27 cellular contexts compared by ENCODE assay signal in the genomic region with DNA sequence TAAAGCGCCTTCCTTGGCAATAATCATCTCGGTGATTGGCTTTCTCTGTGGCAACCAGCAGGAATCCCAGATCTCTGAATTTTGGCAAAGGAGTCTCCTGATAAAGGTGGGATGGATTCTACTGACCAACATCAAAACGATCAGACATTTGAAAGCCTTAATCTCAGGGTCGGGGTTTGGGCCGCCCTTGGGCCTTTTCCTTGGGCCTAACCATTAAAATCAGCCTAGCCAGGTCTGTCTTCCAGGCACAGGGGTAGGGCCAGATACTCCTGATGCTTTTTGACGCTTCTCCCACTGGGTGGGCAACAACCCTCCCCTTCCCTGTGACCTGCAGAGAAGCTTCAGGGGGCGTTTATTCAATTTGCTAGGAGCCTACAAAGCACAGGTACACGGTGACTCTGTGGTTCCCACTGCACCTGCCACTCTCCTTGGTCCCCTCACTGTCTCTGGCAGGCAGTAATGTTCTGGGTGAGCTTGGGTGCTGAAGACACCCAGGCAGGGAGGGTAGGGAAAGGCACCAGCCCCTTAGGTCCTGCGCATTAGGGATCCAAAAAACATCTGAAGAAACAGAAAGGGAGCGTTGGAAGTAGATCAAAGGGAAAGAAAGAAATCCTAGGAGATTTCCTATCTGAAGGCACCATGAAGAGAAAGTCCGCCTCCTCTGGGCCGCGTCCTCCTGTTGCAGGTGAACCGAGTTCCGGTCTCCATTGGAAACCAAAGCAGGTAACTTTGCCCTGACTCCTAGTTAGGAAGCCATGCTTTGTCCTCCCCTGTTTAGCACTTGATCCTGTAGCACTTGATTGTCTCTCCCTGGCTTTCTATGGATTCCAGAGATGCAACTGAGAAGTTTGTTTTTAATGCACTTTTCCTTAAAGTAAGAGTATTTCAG. TPM values are rescaled to one million over a fixed set of nuclear protein-coding genes. Genes with fewer than 3 reads are reported as not detected.
DNase-seq lines count a peak whose midpoint lies in the region; FAIRE-seq and TF ChIP-seq lines count a peak whose summit lies in the region.
"Had no signal": no experiment of that assay in that cellular context is flagged by ENCODE, and none has a peak within 500 bp of the region (broad histone marks: within the 10 kb centered on the region; RNA-seq: fewer than 3 reads in every experiment).

No MANE protein-coding gene starts in this region.

- H3K4me3 Mint-ChIP-seq in CD4-positive, alpha-beta memory T cell = no peak overlapping the region
- no peak overlapping the region for H3K4me3 Mint-ChIP-seq in progenitor cell of endocrine pancreas (ENCODE audit: low read depth)
- H3K4me3 Mint-ChIP-seq: activated CD8-positive, alpha-beta memory T cell treated with anti-CD3 and anti-CD28 coated beads, Interleukin-2, amount 10 ng/mL, durations not matched to agents 7 days and 5 days; CD14-positive monocyte had no signal

- peaks cover 6 to 34% (median 22%) of the 10 kb centered on the region in 4 donors for H3K4me1 Mint-ChIP-seq in CD4-positive, alpha-beta memory T cell
- H3K4me1 Mint-ChIP-seq in progenitor cell of endocrine pancreas (ENCODE audit: low read depth) = peaks cover 6% of the 10 kb centered on the region

- H3K4me2 ChIP-seq in Loucy (ENCODE audit: low read depth, low read length, poor library complexity, severe bottlenecking) (no peak overlapping the region), mesendoderm (ENCODE audit: low read length) (no peak overlapping the region)

- no peak overlapping the region for H3K18ac ChIP-seq in mesendoderm (ENCODE audit: low read length)

- H3K79me2 ChIP-seq in Loucy (ENCODE audit: insufficient read depth, low read length) (no peaks in the 10 kb centered on the region), mesendoderm (ENCODE audit: control insufficient read depth, insufficient read depth, low read length) (no peaks in the 10 kb centered on the region)

- intact Hi-C loops in CD4-positive, alpha-beta memory T cell (cut with micrococcal nuclease) = loop anchor here (5.0 to 10.0 kb wide), 2 partner anchors 541 to 1073 kb away; partner anchors contain the start of gene SZRD1
- intact Hi-C loops in kidney (cut with DNase I) (no loop called here), spleen (cut with DNase I; ENCODE audit: low total_unique reads) (no loop called here)

- peak overlapping the region; percentile 92 for H3K9ac ChIP-seq in Loucy (ENCODE audit: low read depth, low read length, poor library complexity, severe bottlenecking)
- no peak overlapping the region for H3K9ac ChIP-seq in kidney (ENCODE audit: low read length in 2 of 2)
- no peak overlapping the region for H3K9ac ChIP-seq in mesendoderm (ENCODE audit: low read length)

- POLR2A ChIA-PET in CD4-positive, alpha-beta memory T cell (lab: Charles Lee; ENCODE audit: partially characterized antibody) = interaction anchor here (0.7 kb wide), 1 partner anchor 19 kb away, joined by 3 read pairs; no protein-coding TSS in a partner anchor

- peaks cover 34% of the 10 kb centered on the region for H3K4me1 ChIP-seq in CD4-positive, alpha-beta memory T cell (ENCODE audit: insufficient read depth, low read length)
- H3K4me1 ChIP-seq in Loucy (ENCODE audit: insufficient read depth, low read length, poor library complexity, severe bottlenecking) (peaks cover 36% of the 10 kb centered on the region), kidney (ENCODE audit: control insufficient read depth in 1 of 2, insufficient read depth in 1 of 2, low read depth in 1 of 2, low read length in 2 of 2) (peaks cover 21 to 34% of the 10 kb centered on the region in 2 donors), spleen (peaks cover 10 to 36% (median 21%) of the 10 kb centered on the region in 6 donors), mesendoderm (ENCODE audit: control insufficient read depth, low read depth, low read length) (no peaks in the 10 kb centered on the region)

- no peak overlapping the region for H3K27ac ChIP-seq in CD4-positive, alpha-beta memory T cell (ENCODE audit: low read depth, low read length)
- no peak overlapping the region for H3K27ac ChIP-seq in kidney (ENCODE audit: low read depth in 2 of 2, low read length in 2 of 2)
- H3K27ac ChIP-seq in spleen = no peak overlapping the region
- H3K27ac ChIP-seq in mesendoderm (ENCODE audit: low read depth, low read length) = no peak overlapping the region
- H3K27ac ChIP-seq: Peyer's patch, psoas muscle, transverse colon had no signal

- H3K4me3 ChIP-seq in CD4-positive, alpha-beta memory T cell (ENCODE audit: low read length in 2 of 2) = no peak overlapping the region
- H3K4me3 ChIP-seq in Loucy (ENCODE audit: low read length, poor library complexity, severe bottlenecking) (no peak overlapping the region), kidney (ENCODE audit: low read length in 2 of 2) (no peak overlapping the region), spleen (no peak overlapping the region), mesendoderm (ENCODE audit: low read length) (no peak overlapping the region)
- H3K4me3 ChIP-seq: Peyer's patch, psoas muscle, transverse colon had no signal

- H3K23ac ChIP-seq in mesendoderm (ENCODE audit: low read length) = no peak overlapping the region

- no peak overlapping the region for H2BK15ac ChIP-seq in mesendoderm (replicated peaks; ENCODE audit: low read depth)

- FAIRE-seq in kidney (lab: Jason Lieb, UNC) = no peak
- FAIRE-seq: bronchial epithelial cell had no signal

- H2BK120ac ChIP-seq in mesendoderm (ENCODE audit: low read depth, low read length) = no peak overlapping the region

- H3K79me1 ChIP-seq in mesendoderm (ENCODE audit: low read length) = no peaks in the 10 kb centered on the region

- H3K4ac ChIP-seq in mesendoderm (ENCODE audit: low read depth, low read length) = no peak overlapping the region

- no peaks in the 10 kb centered on the region for H4K20me1 ChIP-seq in Loucy (ENCODE audit: insufficient read depth, low read length, poor library complexity, severe bottlenecking)

- peak overlapping the region in 4 of 7 donors; percentile 36 to 80 (median 69) for H3K27ac Mint-ChIP-seq in CD4-positive, alpha-beta memory T cell
- H3K27ac Mint-ChIP-seq in progenitor cell of endocrine pancreas = no peak overlapping the region
- H3K27ac Mint-ChIP-seq: activated CD8-positive, alpha-beta memory T cell treated with anti-CD3 and anti-CD28 coated beads, Interleukin-2, amount 10 ng/mL, durations not matched to agents 7 days and 5 days had no signal

- no peak for DNase-seq in CD4-positive, alpha-beta memory T cell
- peak; percentile 48 for DNase-seq in kidney
- DNase-seq in spleen = peak; percentile 54
- DNase-seq in UCSD-AML1 (lab: John Stamatoyannopoulos, UW; ENCODE audit: unreplicated experiment) = no peak
- DNase-seq in progenitor cell of endocrine pancreas (ENCODE audit: low spot score, unreplicated experiment) = no peak
- no peak for DNase-seq in mesendoderm
- DNase-seq: activated CD4-positive, alpha-beta T cell treated with anti-CD3 and anti-CD28 coated beads, Interleukin-2, amount 50 U/mL, for 4 hours; activated CD8-positive, alpha-beta memory T cell treated with anti-CD3 and anti-CD28 coated beads, Interleukin-2, amount 10 ng/mL, durations not matched to agents 7 days and 5 days; activated naive CD4-positive, alpha-beta T cell treated with anti-CD3 and anti-CD28 coated beads, Interleukin-2, amount 50 U/mL, for 16 hours; activated T-cell treated with anti-CD3 and anti-CD28 coated beads, Interleukin-2, amount 50 U/mL, for 48 hours; aorta; hypothalamus; NCI-H1048; NCI-H1694; NCI-H446; NCI-H748 treated with DMSO at 0.1 percent for 48 hours; Peyer's patch; psoas muscle; SHP77; stimulated activated CD4-positive, alpha-beta T cell treated with anti-CD3 and anti-CD28 coated beads, Interleukin-12 subunit alpha, Interleukin-12 subunit beta, amount 100 ng/mL, for 4 hours; stimulated activated CD4-positive, alpha-beta T cell treated with anti-CD3 and anti-CD28 coated beads, Interleukin-4, amount 100 ng/mL, for 1 hour; T1000; transverse colon had no signal

- no peak overlapping the region for H4K5ac ChIP-seq in mesendoderm (ENCODE audit: low read length)

- TF ChIP-seq CTCF in Loucy (conservative IDR thresholded peaks at IDR 0.05; ENCODE audit: low read length) (no peak), kidney (IDR thresholded peaks at IDR 0.05; ENCODE audit: borderline replicate concordance, extremely low read depth, insufficient read depth) (no peak), spleen (IDR thresholded peaks at IDR 0.05 in 8 of 11, conservative IDR thresholded peaks at IDR 0.05 in 3 of 11) (no peak), progenitor cell of endocrine pancreas (IDR thresholded peaks at IDR 0.05; ENCODE audit: unreplicated experiment) (no peak)

- H3K9me3 ChIP-seq in CD4-positive, alpha-beta memory T cell (ENCODE audit: control insufficient read depth in 1 of 2, low read length in 2 of 2) = no peaks in the 10 kb centered on the region
- no peaks in the 10 kb centered on the region for H3K9me3 ChIP-seq in Loucy (ENCODE audit: insufficient read depth, low read depth, low read length)
- H3K9me3 ChIP-seq in kidney (ENCODE audit: control insufficient read depth in 1 of 2, low read length in 2 of 2) = peaks cover 0 to 8% of the 10 kb centered on the region in 2 donors
- H3K9me3 ChIP-seq in spleen = peaks cover 0 to 22% (median 13%) of the 10 kb centered on the region in 8 donors
- H3K9me3 ChIP-seq: psoas muscle had no signal

- H3K9me3 Mint-ChIP-seq in CD4-positive, alpha-beta memory T cell = peaks cover 0 to 6% (median 2%) of the 10 kb centered on the region in 8 donors
- H3K9me3 Mint-ChIP-seq in progenitor cell of endocrine pancreas (ENCODE audit: low read depth) = no peaks in the 10 kb centered on the region

- H3K27me3 ChIP-seq in CD4-positive, alpha-beta memory T cell (ENCODE audit: insufficient read depth, low read length) = no peaks in the 10 kb centered on the region
- H3K27me3 ChIP-seq in Loucy (ENCODE audit: insufficient read depth, low read length, poor library complexity, severe bottlenecking) = no peaks in the 10 kb centered on the region
- H3K27me3 ChIP-seq in spleen (replicated peaks in 1 of 7) = no peaks in the 10 kb centered on the region
- no peaks in the 10 kb centered on the region for H3K27me3 ChIP-seq in mesendoderm (ENCODE audit: insufficient read depth, low read length, poor library complexity)
- H3K27me3 ChIP-seq: Peyer's patch, transverse colon had no signal

- H3K56ac ChIP-seq in mesendoderm (ENCODE audit: low read length) = no peak overlapping the region

- H3K27me3 Mint-ChIP-seq in CD4-positive, alpha-beta memory T cell = no peaks in the 10 kb centered on the region
- no peaks in the 10 kb centered on the region for H3K27me3 Mint-ChIP-seq in progenitor cell of endocrine pancreas

- no peaks in the 10 kb centered on the region for H3K36me3 ChIP-seq in CD4-positive, alpha-beta memory T cell (ENCODE audit: insufficient read depth, low read length)
- no peaks in the 10 kb centered on the region for H3K36me3 ChIP-seq in Loucy (ENCODE audit: insufficient read depth, low read length)
- no peaks in the 10 kb centered on the region for H3K36me3 ChIP-seq in kidney (ENCODE audit: control insufficient read depth in 1 of 2, insufficient read depth in 2 of 2, low read length in 2 of 2)
- H3K36me3 ChIP-seq in spleen = no peaks in the 10 kb centered on the region
- no peaks in the 10 kb centered on the region for H3K36me3 ChIP-seq in mesendoderm (ENCODE audit: control insufficient read depth, insufficient read depth, low read length)
- H3K36me3 ChIP-seq: Peyer's patch, transverse colon had no signal

- H2AK5ac ChIP-seq in mesendoderm (ENCODE audit: low read length) = no peak overlapping the region

- no peaks in the 10 kb centered on the region for H3K9me2 ChIP-seq in Loucy (replicated peaks; ENCODE audit: low read depth, low read length)

- no peak overlapping the region for H4K8ac ChIP-seq in mesendoderm (ENCODE audit: low read depth, low read length)

- no peak for TF ChIP-seq POLR2A in spleen (IDR thresholded peaks at IDR 0.05)

- H2AFZ ChIP-seq in Loucy (ENCODE audit: low read length) = no peak overlapping the region

- no peaks in the 10 kb centered on the region for H3K36me3 Mint-ChIP-seq in CD4-positive, alpha-beta memory T cell
- H3K36me3 Mint-ChIP-seq in progenitor cell of endocrine pancreas (ENCODE audit: insufficient read depth) = no peaks in the 10 kb centered on the region
- H3K36me3 Mint-ChIP-seq: activated CD8-positive, alpha-beta memory T cell treated with anti-CD3 and anti-CD28 coated beads, Interleukin-2, amount 10 ng/mL, durations not matched to agents 7 days and 5 days; CD14-positive monocyte had no signal

- 85 to 92% (median 89%) methylated on average over 15 of the region's 15 CpGs for WGBS in spleen, 5 donors
- WGBS in mesendoderm (ENCODE audit: extremely low coverage, insufficient coverage, low lambda C conversion rate) = no CpG with 5 or more reads among the region's 15 CpGs

- CTCF ChIA-PET in CD4-positive, alpha-beta memory T cell (lab: Charles Lee; ENCODE audit: partially characterized antibody) = no interaction called here

- peaks cover 23% of the 10 kb centered on the region for H3F3A ChIP-seq in Loucy (ENCODE audit: low read depth)

- H2BK5ac ChIP-seq in mesendoderm (ENCODE audit: low read length) = no peak overlapping the region

RNA-seq across cellular contexts. Expression of gene RNU1-2, which starts 12.3 kb away (rescaled TPM):
- total RNA-seq in CD4-positive, alpha-beta memory T cell = 1,000 to 10,000 TPM; 3,010 to 3,866 TPM
- polyA plus RNA-seq in CD4-positive, alpha-beta memory T cell = not detected
- total RNA-seq in kidney (8,605 TPM), spleen (1,000 to 10,000 TPM in 4 of 7 donors, under 1 TPM in 3; under 0.01 to 8,075 (median 6,234) TPM), progenitor cell of endocrine pancreas (3,923 and 3,957 TPM in 2 replicates)
- polyA plus RNA-seq in kidney (ENCODE audit: insufficient read depth, low read depth, low replicate concordance) (26.8 TPM), spleen (not detected)
- polyA plus RNA-seq in mesendoderm (2013, experiment 1 of 2) = not detected
- not detected for polyA plus RNA-seq in mesendoderm (2013, experiment 2 of 2)
- total RNA-seq: H4 had no signal
- polyA plus RNA-seq: aorta, CD14-positive monocyte, psoas muscle had no signal

RNA-seq across cellular contexts. Expression of gene CROCC, which starts 13.6 kb away (rescaled TPM):
- 10 to 100 TPM; 84.9 to 91.7 TPM for total RNA-seq in CD4-positive, alpha-beta memory T cell
- 1 to 10 TPM in 1 of 2 donors, under 1 TPM in 1; 0.77 to 8.4 TPM for polyA plus RNA-seq in CD4-positive, alpha-beta memory T cell
- total RNA-seq in kidney (30.5 TPM), spleen (10 to 100 TPM; 19.0 to 41.9 (median 31.0) TPM), progenitor cell of endocrine pancreas (51.5 TPM in 2 replicates)
- polyA plus RNA-seq in kidney (ENCODE audit: insufficient read depth, low read depth, low replicate concordance) (10.6 TPM), spleen (10 to 100 TPM; 14.5 to 55.4 (median 27.5) TPM)
- polyA plus RNA-seq in mesendoderm (2013, experiment 1 of 2) = 10.7 TPM
- 10.0 TPM for polyA plus RNA-seq in mesendoderm (2013, experiment 2 of 2)

Comparison
In these comparisons a context has a peak if more than half of its experiments do, and no peak if none do; other contexts are left out.
1. DNase-seq: peak in kidney (single experiment) and spleen (single experiment); none in CD4-positive, alpha-beta memory T cell (0 of 5), UCSD-AML1 (single experiment), progenitor cell of endocrine pancreas (single experiment) and mesendoderm (single experiment).